20 cellular contexts compared by ENCODE assay signal in genomic region chr11:119236891-119237290, GRCh38. TPM values are rescaled to one million over a fixed set of nuclear protein-coding genes. Genes with fewer than 3 reads are reported as not detected.
DNase-seq lines count a peak whose midpoint lies in the region; ATAC-seq and TF ChIP-seq lines count a peak whose summit lies in the region.
"Had no signal": no experiment of that assay in that cellular context is flagged by ENCODE, and none has a peak within 500 bp of the region (broad histone marks: within the 10 kb centered on the region; RNA-seq: fewer than 3 reads in every experiment).

No MANE protein-coding gene starts in this region.

- H3K4me2 ChIP-seq in mammary epithelial cell (ENCODE audit: insufficient read depth, low read depth, low read length), result peak overlapping the region; percentile 3
- H3K4me2 ChIP-seq in fibroblast of lung (ENCODE audit: extremely low read depth, insufficient read depth, low read length), result peak overlapping the region; percentile 29

- H3K79me2 ChIP-seq in mammary epithelial cell (ENCODE audit: insufficient read depth, low read length) (peaks cover 81% of the 10 kb centered on the region), fibroblast of lung (ENCODE audit: control insufficient read depth, insufficient read depth, low read length) (peaks cover 9% of the 10 kb centered on the region)

- POLR2A ChIA-PET in MCF 10A (lab: Yijun Ruan, JAX) (interaction anchor here (1.0 kb wide), 1 partner anchor 34 kb away, joined by 3 read pairs; no protein-coding TSS in a partner anchor), T-cell (lab: Charles Lee) (no interaction called here)

- H4K20me1 ChIP-seq in mammary epithelial cell (ENCODE audit: insufficient read depth, low read length), result no peaks in the 10 kb centered on the region
- H4K20me1 ChIP-seq in fibroblast of lung (ENCODE audit: control insufficient read depth, extremely low read depth, insufficient read depth, low read length), result no peaks in the 10 kb centered on the region

- no peaks in the 10 kb centered on the region for H3K9me3 ChIP-seq in mammary epithelial cell (replicated peaks; ENCODE audit: insufficient read depth, low read length)
- H3K9me3 ChIP-seq in fibroblast of lung (ENCODE audit: control insufficient read depth, insufficient read depth, low read depth, low read length), result no peaks in the 10 kb centered on the region

- no peaks in the 10 kb centered on the region for H3K9me3 Mint-ChIP-seq in MCF 10A (ENCODE audit: unreplicated experiment)
- H3K9me3 Mint-ChIP-seq in T-cell, result no peaks in the 10 kb centered on the region
- H3K9me3 Mint-ChIP-seq: memory B cell had no signal

- H3K4me3 ChIP-seq in mammary epithelial cell (replicated peaks in 1 of 3; ENCODE audit: insufficient read depth in 1 of 3, low read depth in 2 of 3, low read length in 3 of 3) (no peak overlapping the region), fibroblast of lung (replicated peaks in 1 of 4; ENCODE audit: control extremely low read depth in 1 of 4, insufficient read depth in 1 of 4, low read depth in 3 of 4, low read length in 4 of 4) (no peak overlapping the region)

- H3K27me3 Mint-ChIP-seq in MCF 10A (ENCODE audit: insufficient read depth, unreplicated experiment) (no peaks in the 10 kb centered on the region), T-cell (no peaks in the 10 kb centered on the region)
- H3K27me3 Mint-ChIP-seq: memory B cell had no signal

- intact Hi-C loops in mammary epithelial cell (cut with micrococcal nuclease) (no loop called here), MCF 10A (cut with micrococcal nuclease) (no loop called here)

- CTCF ChIA-PET in mammary epithelial cell (lab: Charles Lee; ENCODE audit: low non-redundant PET), result no interaction called here
- CTCF ChIA-PET in MCF 10A (lab: Yijun Ruan, JAX), result interaction anchor here (0.6 to 1.0 kb wide), 3 partner anchors 25 to 144 kb away, joined by 3 to 4 read pairs (median 3); partner anchors contain the start of gene USP2
- CTCF ChIA-PET in T-cell (lab: Charles Lee), result no interaction called here

- no peak for ATAC-seq in T-cell (replicated peaks in 1 of 4)
- no peak for ATAC-seq in HG03039 (IDR thresholded peaks at IDR 0.05; ENCODE audit: unreplicated experiment)
- no peak for ATAC-seq in HG02798 (IDR thresholded peaks at IDR 0.05; ENCODE audit: poor library complexity, unreplicated experiment)

- H3K9ac ChIP-seq in mammary epithelial cell (ENCODE audit: insufficient read depth, low read length) (no peak overlapping the region), fibroblast of lung (ENCODE audit: insufficient read depth, low read length) (no peak overlapping the region)

- H3K4me3 Mint-ChIP-seq in MCF 10A (ENCODE audit: unreplicated experiment) (no peak overlapping the region), T-cell (no peak overlapping the region)
- H3K4me3 Mint-ChIP-seq: memory B cell had no signal

- H3K4me1 Mint-ChIP-seq in MCF 10A (ENCODE audit: insufficient read depth, unreplicated experiment), result peaks cover 6% of the 10 kb centered on the region
- peaks cover 50 to 59% (median 57%) of the 10 kb centered on the region in 3 donors for H3K4me1 Mint-ChIP-seq in T-cell

- H3K4me1 ChIP-seq in mammary epithelial cell (ENCODE audit: insufficient read depth, low read length), result peaks cover 6% of the 10 kb centered on the region
- peaks cover 7% of the 10 kb centered on the region for H3K4me1 ChIP-seq in fibroblast of lung (ENCODE audit: control insufficient read depth, extremely low read depth, insufficient read depth, low read length)

- no peak overlapping the region for H2AFZ ChIP-seq in mammary epithelial cell (ENCODE audit: low read depth, low read length)
- no peak overlapping the region for H2AFZ ChIP-seq in fibroblast of lung (ENCODE audit: low read length)

- H3K27ac ChIP-seq in mammary epithelial cell (ENCODE audit: insufficient read depth, low read depth, low read length) (no peak overlapping the region), fibroblast of lung (ENCODE audit: insufficient read depth, low read length) (no peak overlapping the region)
- H3K27ac ChIP-seq: HL-60, VCaP had no signal

- in situ Hi-C loops in mammary epithelial cell (cut with MboI; ENCODE audit: low sequenced_read_pairs in 2 of 2), result no loop called here

- H3K27ac Mint-ChIP-seq in MCF 10A (ENCODE audit: low read depth, unreplicated experiment) (no peak overlapping the region), T-cell (peak overlapping the region; percentile 37 to 46)

- TF ChIP-seq CTCF in mammary epithelial cell (conservative IDR thresholded peaks at IDR 0.05 in 1 of 2, IDR thresholded peaks at IDR 0.05 in 1 of 2; ENCODE audit: extremely low read depth in 1 of 2, insufficient read depth in 1 of 2, low read depth in 1 of 2, low read length in 2 of 2) (no peak), MCF 10A (IDR thresholded peaks at IDR 0.05; ENCODE audit: unreplicated experiment) (no peak), fibroblast of lung (conservative IDR thresholded peaks at IDR 0.05 in 1 of 2, IDR thresholded peaks at IDR 0.05 in 1 of 2; ENCODE audit: low read depth in 1 of 2, low read length in 2 of 2) (no peak)

- peaks cover 3% of the 10 kb centered on the region for H3K36me3 ChIP-seq in mammary epithelial cell (ENCODE audit: insufficient read depth, low read length)
- no peaks in the 10 kb centered on the region for H3K36me3 ChIP-seq in fibroblast of lung (ENCODE audit: control insufficient read depth, insufficient read depth, low read length)

- BruUV-seq in mammary epithelial cell (replicated peaks; lab: Mats Ljungman, UMichigan) (no TSS peak), MCF 10A (replicated peaks; lab: Mats Ljungman, UMichigan) (no TSS peak)

- DNase-seq in mammary epithelial cell (no peak), MCF 10A (ENCODE audit: unreplicated experiment) (no peak), T-cell (no peak), fibroblast of lung (ENCODE audit: low read depth in 2 of 2) (peak; percentile 44 to 60), NCI-H748 (lab: John Stamatoyannopoulos, UW; ENCODE audit: unreplicated experiment) (no peak), cerebellar cortex (ENCODE audit: low spot score) (no peak)
- DNase-seq: activated CD8-positive, alpha-beta memory T cell treated with anti-CD3 and anti-CD28 coated beads, Interleukin-2, amount 50 U/mL, for 48 hours; AML-193; amniotic stem cell; glutamatergic neuron; NCI-H2029 treated with DMSO at 0.1 percent for 48 hours; NCI-H69; RPMI8226; SW 1271 had no signal

- H3K36me3 Mint-ChIP-seq in MCF 10A (ENCODE audit: insufficient read depth, unreplicated experiment) (peaks cover 28% of the 10 kb centered on the region), T-cell (peaks cover 53% of the 10 kb centered on the region)

- dilution Hi-C loops in mammary epithelial cell (cut with HindIII; ENCODE audit: low sequenced_read_pairs), result no loop called here

- H3K27me3 ChIP-seq in mammary epithelial cell (ENCODE audit: insufficient read depth, low read length) (no peaks in the 10 kb centered on the region), fibroblast of lung (ENCODE audit: control insufficient read depth, insufficient read depth, low read length) (no peaks in the 10 kb centered on the region)

- 59% methylated on average over 1 of the region's 1 CpG for WGBS in mammary epithelial cell (ENCODE audit: low coverage, missing lambda C conversion rate)

RNA-seq across cellular contexts. Expression of gene CBL, which starts 30.8 kb away (rescaled TPM):
- total RNA-seq in mammary epithelial cell, result 10 to 100 TPM; 19.5 to 33.7 TPM
- 12.3 TPM for polyA plus RNA-seq in mammary epithelial cell
- polyA minus RNA-seq in mammary epithelial cell, result 52.2 TPM
- total RNA-seq in MCF 10A (2022), result 35.5 and 45.7 TPM in 2 replicates
- 10 to 100 TPM; 40.9 to 42.2 (median 41.1) TPM for total RNA-seq in T-cell
- 6.4 and 12.4 TPM in 2 replicates for total RNA-seq in fibroblast of lung
- 11.1 and 17.6 TPM in 2 replicates for polyA plus RNA-seq in fibroblast of lung
- 8.0 and 9.2 TPM in 2 replicates for polyA plus RNA-seq in fibroblast of lung (2012)
- polyA minus RNA-seq in fibroblast of lung (ENCODE audit: low replicate concordance), result 14.3 and 35.8 TPM in 2 replicates

RNA-seq across cellular contexts. Expression of gene NHERF4, which starts 51.6 kb away (rescaled TPM):
- not detected for total RNA-seq in mammary epithelial cell
- not detected for polyA plus RNA-seq in mammary epithelial cell
- polyA minus RNA-seq in mammary epithelial cell, result 3.6 TPM
- total RNA-seq in MCF 10A (2022), result 0.20 TPM in 1 of 2 replicates, not detected in the other
- total RNA-seq in T-cell, result 1 to 10 TPM in 1 of 5 donors, under 1 TPM in 3, not detected in 1; 0.30 to 1.1 (median 0.73) TPM
- not detected in 2 replicates for total RNA-seq in fibroblast of lung
- not detected in 2 replicates for polyA plus RNA-seq in fibroblast of lung
- polyA plus RNA-seq in fibroblast of lung (2012), result not detected in 2 replicates
- not detected in 2 replicates for polyA minus RNA-seq in fibroblast of lung (ENCODE audit: low replicate concordance)
- polyA plus RNA-seq: neural cell had no signal

Comparison
In these comparisons a context has a peak if more than half of its experiments do, and no peak if none do; other contexts are left out.
1. DNase-seq: peak in fibroblast of lung (2 of 2); none in mammary epithelial cell (single experiment), MCF 10A (single experiment), T-cell (0 of 34), NCI-H748 (single experiment) and cerebellar cortex (single experiment).